Comparison of ENCODE assay signal across 8 cellular contexts in the genomic region with DNA sequence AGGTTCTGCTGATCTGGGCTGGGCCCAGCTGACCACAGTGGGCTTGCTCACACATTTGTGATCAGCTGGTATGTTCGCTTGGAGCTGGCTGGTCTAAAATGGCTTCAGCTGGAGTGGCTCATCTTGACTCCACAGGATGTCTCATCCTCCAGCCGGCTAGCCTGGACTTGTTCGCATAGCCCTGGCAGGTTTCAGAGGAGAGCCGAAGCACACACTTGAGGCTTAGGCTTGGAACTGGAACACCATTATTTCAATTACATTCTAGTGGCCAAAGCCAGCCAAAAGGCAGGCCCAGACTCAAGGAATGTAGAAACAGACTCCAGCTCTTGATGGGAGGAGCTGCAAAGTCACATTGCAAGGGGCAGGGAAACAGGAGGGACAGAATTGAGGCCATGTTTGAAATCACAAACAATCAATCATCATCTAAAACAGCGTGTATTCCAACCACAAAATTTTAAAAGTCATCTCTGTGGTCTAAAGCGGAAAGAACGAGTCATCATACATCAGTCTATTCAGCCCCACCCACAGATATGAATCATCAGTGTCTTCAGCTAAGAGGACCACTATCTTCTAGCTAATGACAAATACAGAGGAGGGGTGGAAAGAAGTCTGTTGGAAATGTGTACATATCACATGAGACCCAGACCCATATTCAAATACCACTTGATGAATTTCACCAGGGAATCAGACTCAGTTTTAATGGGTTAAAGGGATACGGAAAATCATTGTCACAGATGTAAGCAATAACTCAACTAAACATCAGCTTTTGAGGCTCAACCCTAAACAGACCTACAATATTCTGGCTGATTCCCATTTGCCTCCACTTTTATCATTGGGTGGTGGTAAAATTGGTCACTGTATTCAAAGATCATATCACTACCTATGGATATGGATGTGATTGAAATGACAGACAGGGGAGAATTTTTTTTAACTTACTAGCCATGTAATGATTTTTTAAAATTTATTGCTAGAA.
DNase-seq lines count a peak whose midpoint lies in the region; ATAC-seq and TF ChIP-seq lines count a peak whose summit lies in the region.

No MANE protein-coding gene starts in this region.

- H3K9me3 ChIP-seq in adrenal gland (replicated peaks in 1 of 3) (no peaks in the 10 kb centered on the region), suprapubic skin (no peaks in the 10 kb centered on the region)

- H3K36me3 ChIP-seq in adrenal gland (replicated peaks in 1 of 2) (no peaks in the 10 kb centered on the region), suprapubic skin (no peaks in the 10 kb centered on the region)

- H3K27me3 ChIP-seq in adrenal gland (no peaks in the 10 kb centered on the region), suprapubic skin (no peaks in the 10 kb centered on the region)

- H3K4me3 ChIP-seq in adrenal gland (no peak overlapping the region), suprapubic skin (no peak overlapping the region)

- TF ChIP-seq CTCF in adrenal gland (IDR thresholded peaks at IDR 0.05) (no peak), suprapubic skin (IDR thresholded peaks at IDR 0.05) (no peak)

- no peak for TF ChIP-seq POLR2A in adrenal gland (IDR thresholded peaks at IDR 0.05)
- TF ChIP-seq POLR2A in suprapubic skin (IDR thresholded peaks at IDR 0.05): no peak

- H3K27ac ChIP-seq in adrenal gland: peak overlapping the region in 4 of 5 donors; percentile 10 to 89 (median 51)
- H3K27ac ChIP-seq in suprapubic skin: peak overlapping the region; percentile 62

- 63 to 72% (median 66%) methylated on average over 8 of the region's 8 CpGs for WGBS in adrenal gland, 4 donors
- WGBS in suprapubic skin: 55% methylated on average over 8 of the region's 8 CpGs

- no peak for TF ChIP-seq EP300 in suprapubic skin (IDR thresholded peaks at IDR 0.05)

- H3K4me1 ChIP-seq in adrenal gland (replicated peaks in 1 of 2) (peaks cover 25 to 46% of the 10 kb centered on the region in 2 donors), suprapubic skin (peaks cover 13% of the 10 kb centered on the region)

- ATAC-seq in GM18511 (IDR thresholded peaks at IDR 0.05; ENCODE audit: unreplicated experiment) (peak; percentile 82), HG03159 (IDR thresholded peaks at IDR 0.05; ENCODE audit: unreplicated experiment) (peak; percentile 81), HG03439 (IDR thresholded peaks at IDR 0.05; ENCODE audit: unreplicated experiment) (no peak)

- DNase-seq in A172 (ENCODE audit: low spot score): peak; percentile 97
- DNase-seq in T follicular helper cell (ENCODE audit: low read depth): peak; percentile 30
- DNase-seq in adrenal gland: peak in 6 of 7 donors; percentile 30 to 66 (median 52)
- peak; percentile 97 for DNase-seq in myocyte (ENCODE audit: low read depth)
- DNase-seq in suprapubic skin (ENCODE audit: low spot score in 2 of 2): peak in 1 of 2 donors; percentile 77

- intact Hi-C loops in adrenal gland (cut with DNase I): no loop called here
